Comparison of ENCODE assay signal across 22 cellular contexts in genomic region chr20:33319986-33320385, GRCh38. TPM values are rescaled to one million over a fixed set of nuclear protein-coding genes. Genes with fewer than 3 reads are reported as not detected.
DNase-seq lines count a peak whose midpoint lies in the region; ATAC-seq and TF ChIP-seq lines count a peak whose summit lies in the region.
"Had no signal": no experiment of that assay in that cellular context is flagged by ENCODE, and none has a peak within 500 bp of the region (broad histone marks: within the 10 kb centered on the region; RNA-seq: fewer than 3 reads in every experiment).

No MANE protein-coding gene starts in this region.

- no peak overlapping the region for H4K8ac ChIP-seq in H9 (replicated peaks; ENCODE audit: insufficient read length, low read depth, low read length)

- H3K27me3 Mint-ChIP-seq in H9 (ENCODE audit: low read depth) (peaks cover 6% of the 10 kb centered on the region), neural crest cell (ENCODE audit: low read depth) (peaks cover 2% of the 10 kb centered on the region)

- no peaks in the 10 kb centered on the region for H3K79me2 ChIP-seq in H9 (ENCODE audit: insufficient read depth, low read length)

- H3K23ac ChIP-seq in H9 (ENCODE audit: insufficient read length, low read depth, low read length), result no peak overlapping the region

- TF ChIP-seq CTCF in H9 (conservative IDR thresholded peaks at IDR 0.05) (no peak), neural crest cell (conservative IDR thresholded peaks at IDR 0.05) (no peak), suprapubic skin (IDR thresholded peaks at IDR 0.05) (no peak)

- H2BK12ac ChIP-seq in H9 (ENCODE audit: insufficient read length, low read depth, low read length), result no peak overlapping the region

- H3K27ac ChIP-seq in H9 (ENCODE audit: insufficient read length, low read depth, low read length), result no peak overlapping the region
- H3K27ac ChIP-seq in suprapubic skin, result no peak overlapping the region
- H3K27ac ChIP-seq: BLaER1 treated with 17β-estradiol and CSF1 and Interleukin-3, amounts not matched to agents 10 nM and 100 nM had no signal

- H3K23me2 ChIP-seq in H9 (ENCODE audit: insufficient read length, low read depth, low read length, poor library complexity, severe bottlenecking), result no peaks in the 10 kb centered on the region

- TF ChIP-seq EP300 in suprapubic skin (IDR thresholded peaks at IDR 0.05), result no peak

- H2BK20ac ChIP-seq in H9 (ENCODE audit: low read depth, low read length, poor library complexity, severe bottlenecking), result no peak overlapping the region

- H3K27ac Mint-ChIP-seq in H9, result peak overlapping the region in 1 of 3 experiments; percentile 14; a peak in 4 of 7 replicates
- H3K27ac Mint-ChIP-seq in neural crest cell (ENCODE audit: unreplicated experiment), result peak overlapping the region; percentile 68
- H3K27ac Mint-ChIP-seq: CD4-positive, CD25-positive, alpha-beta regulatory T cell had no signal

- no peak overlapping the region for H3K56ac ChIP-seq in H9 (ENCODE audit: insufficient read length, low read depth, low read length)

- no peak overlapping the region for H3K4ac ChIP-seq in H9 (ENCODE audit: low read depth, low read length)

- peak overlapping the region; percentile 24; the same call in 1 of the 2 replicates for H3K14ac ChIP-seq in H9 (ENCODE audit: insufficient read depth, low read length)

- H2BK5ac ChIP-seq in H9 (ENCODE audit: insufficient read length, low read length), result no peak overlapping the region

- H2BK15ac ChIP-seq in H9 (ENCODE audit: low read depth, low read length), result no peak overlapping the region

- ATAC-seq in Right ventricle myocardium superior (ENCODE audit: poor library complexity), result no peak
- ATAC-seq: GM12878 had no signal

- H3K27me3 ChIP-seq in H9 (ENCODE audit: insufficient read depth, low read length), result no peaks in the 10 kb centered on the region
- H3K27me3 ChIP-seq in suprapubic skin, result peaks cover 45% of the 10 kb centered on the region
- H3K27me3 ChIP-seq: BLaER1 treated with 17β-estradiol and CSF1 and Interleukin-3, amounts not matched to agents 10 nM and 100 nM had no signal

- H3K4me1 ChIP-seq in H9 (ENCODE audit: insufficient read depth, low read length) (no peaks in the 10 kb centered on the region), suprapubic skin (no peaks in the 10 kb centered on the region)

- H3K4me2 ChIP-seq in H9 (ENCODE audit: insufficient read depth, insufficient read length, low read length), result no peak overlapping the region

- H4K91ac ChIP-seq in H9 (ENCODE audit: insufficient read length, low read depth, low read length), result no peak overlapping the region

- no CpG with 5 or more reads among the region's 10 CpGs for WGBS in H9 (ENCODE audit: extremely low coverage, insufficient read length, low lambda C conversion rate)
- 86% methylated on average over 10 of the region's 10 CpGs for WGBS in suprapubic skin

- TF ChIP-seq POLR2A in suprapubic skin (IDR thresholded peaks at IDR 0.05), result no peak

- no peaks in the 10 kb centered on the region for H3K36me3 ChIP-seq in suprapubic skin
- H3K36me3 ChIP-seq: BLaER1 treated with 17β-estradiol and CSF1 and Interleukin-3, amounts not matched to agents 10 nM and 100 nM had no signal

- H3K9me3 ChIP-seq in H9 (ENCODE audit: control insufficient read depth, low read depth, low read length), result no peaks in the 10 kb centered on the region
- H3K9me3 ChIP-seq in suprapubic skin, result no peaks in the 10 kb centered on the region
- H3K9me3 ChIP-seq: BLaER1 treated with 17β-estradiol and CSF1 and Interleukin-3, amounts not matched to agents 10 nM and 100 nM had no signal

- H2AK5ac ChIP-seq in H9 (ENCODE audit: insufficient read length, low read length), result no peak overlapping the region

- no peaks in the 10 kb centered on the region for H3K9me3 Mint-ChIP-seq in H9
- no peaks in the 10 kb centered on the region for H3K9me3 Mint-ChIP-seq in neural crest cell

- no peak overlapping the region for H2AFZ ChIP-seq in H9 (ENCODE audit: low read length)

- H3K79me1 ChIP-seq in H9 (ENCODE audit: insufficient read depth, low read depth, low read length, poor library complexity, severe bottlenecking), result no peaks in the 10 kb centered on the region

- no peak overlapping the region for H4K5ac ChIP-seq in H9 (ENCODE audit: insufficient read length, low read depth, low read length)

- no peak overlapping the region for H3K18ac ChIP-seq in H9 (ENCODE audit: insufficient read length, low read depth, low read length)

- H3K4me3 Mint-ChIP-seq in H9 (no peak overlapping the region), neural crest cell (no peak overlapping the region)
- H3K4me3 Mint-ChIP-seq: CD4-positive, CD25-positive, alpha-beta regulatory T cell; CD8-positive, alpha-beta memory T cell had no signal

- no peak overlapping the region for H3T11ph ChIP-seq in H9 (ENCODE audit: low read length)

- no peak overlapping the region for H3K9ac ChIP-seq in H9 (ENCODE audit: extremely low read depth, insufficient read length, low read length)
- H3K9ac ChIP-seq: BLaER1 treated with 17β-estradiol and CSF1 and Interleukin-3, amounts not matched to agents 10 nM and 100 nM had no signal

- H3K4me3 ChIP-seq in suprapubic skin, result no peak overlapping the region
- H3K4me3 ChIP-seq: BLaER1 treated with 17β-estradiol and CSF1 and Interleukin-3, amounts not matched to agents 10 nM and 100 nM; GM12878 had no signal

- intact Hi-C loops in Right ventricle myocardium superior (cut with DNase I), result no loop called here

- H3K36me3 Mint-ChIP-seq in H9 (ENCODE audit: insufficient read depth in 1 of 3, low read depth in 3 of 3), result no peaks in the 10 kb centered on the region
- H3K36me3 Mint-ChIP-seq in neural crest cell (ENCODE audit: low read depth), result no peaks in the 10 kb centered on the region
- H3K36me3 Mint-ChIP-seq: CD4-positive, CD25-positive, alpha-beta regulatory T cell; CD8-positive, alpha-beta memory T cell had no signal

- H4K20me1 ChIP-seq in H9 (ENCODE audit: control insufficient read depth, insufficient read depth, insufficient read length), result no peaks in the 10 kb centered on the region

- no peaks in the 10 kb centered on the region for H3K4me1 Mint-ChIP-seq in H9
- H3K4me1 Mint-ChIP-seq in neural crest cell, result peaks cover 4% of the 10 kb centered on the region
- H3K4me1 Mint-ChIP-seq: CD4-positive, CD25-positive, alpha-beta regulatory T cell; CD8-positive, alpha-beta memory T cell had no signal

- DNase-seq in NCI-H82 (lab: John Stamatoyannopoulos, UW) (peak; percentile 19), NCI-H82 treated with DMSO at 0.1 percent for 48 hours (lab: John Stamatoyannopoulos, UW; ENCODE audit: unreplicated experiment) (no peak), H9 (no peak), neural crest cell (ENCODE audit: low read depth, low spot score) (no peak), ureter (ENCODE audit: low spot score) (peak; percentile 51), suprapubic skin (ENCODE audit: low spot score in 2 of 2) (no peak), RKO (ENCODE audit: low spot score) (no peak), Right ventricle myocardium superior (no peak)
- DNase-seq: 8988T; CD4-positive, CD25-positive, alpha-beta regulatory T cell; CD8-positive, alpha-beta memory T cell; COR-L47; DMS 273 treated with DMSO at 0.1 percent for 48 hours; DMS53; DND-41; EL; HCEC 1CT had no signal

- no peak overlapping the region for H2BK120ac ChIP-seq in H9 (ENCODE audit: low read depth, low read length, poor library complexity, severe bottlenecking)

RNA-seq across cellular contexts. Expression of gene BPIFB1, which starts 37.0 kb away (rescaled TPM):
- total RNA-seq in H9 (2021) (not detected in 2 replicates), neural crest cell (not detected in 2 replicates), ureter (0.65 TPM), suprapubic skin (not detected), Right ventricle myocardium superior (not detected)
- total RNA-seq: A673; CD4-positive, CD25-positive, alpha-beta regulatory T cell; CD8-positive, alpha-beta memory T cell; G401; HT-29 had no signal

Comparison
In these comparisons a context has a peak if more than half of its experiments do, and no peak if none do; other contexts are left out.
1. DNase-seq: peak in NCI-H82 (single experiment) and ureter (single experiment); none in NCI-H82 treated with DMSO at 0.1 percent for 48 hours (single experiment), H9 (single experiment), neural crest cell (single experiment), suprapubic skin (0 of 2), RKO (single experiment) and Right ventricle myocardium superior (single experiment).